In the genomic region with DNA sequence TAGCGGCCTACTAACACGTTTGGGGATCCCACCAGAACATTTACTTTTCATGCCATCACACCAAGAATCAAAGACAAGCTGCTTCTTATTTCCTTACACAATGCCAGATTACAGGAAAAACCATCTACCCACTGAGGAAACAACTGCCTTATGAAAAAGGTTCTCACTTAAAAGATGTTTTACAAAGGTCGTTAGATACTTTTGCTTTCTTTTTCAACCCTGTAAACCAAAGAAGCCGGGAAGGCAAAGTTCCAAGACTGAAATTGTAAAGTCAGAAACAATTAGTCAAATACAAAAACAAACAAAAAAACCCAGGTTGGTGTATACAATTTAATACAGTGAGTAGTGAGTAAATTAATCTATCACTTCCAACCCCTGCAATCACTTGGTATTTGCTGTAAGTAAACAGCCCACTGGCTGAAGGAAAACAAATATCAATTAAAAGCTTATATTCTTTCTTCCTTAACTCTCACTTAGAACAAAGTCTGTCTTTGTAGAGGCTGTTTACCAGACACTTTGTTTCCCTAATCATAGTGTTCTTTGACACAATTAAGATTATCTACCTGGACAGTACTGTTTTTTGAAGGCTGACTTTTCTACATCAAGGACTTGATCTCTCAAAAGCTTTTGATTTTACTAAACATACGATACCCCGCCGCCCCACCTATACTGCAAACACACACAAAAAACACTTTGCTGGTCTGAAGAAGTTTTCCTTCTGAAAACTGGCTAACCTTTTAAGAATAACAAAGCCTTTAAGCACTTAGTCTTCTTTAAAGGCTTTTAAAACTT, we compare ENCODE assay signal across 12 cellular contexts. TPM values are rescaled to one million over a fixed set of nuclear protein-coding genes. Genes with fewer than 3 reads are reported as not detected.
DNase-seq lines count a peak whose midpoint lies in the region; FAIRE-seq and TF ChIP-seq lines count a peak whose summit lies in the region.
"Had no signal": no experiment of that assay in that cellular context is flagged by ENCODE, and none has a peak within 500 bp of the region (broad histone marks: within the 10 kb centered on the region; RNA-seq: fewer than 3 reads in every experiment).

No MANE protein-coding gene starts in this region.

- no peak for TF ChIP-seq CTCF in mesothelial cell of epicardium (IDR thresholded peaks at IDR 0.05; ENCODE audit: unreplicated experiment)

- peaks cover 34% of the 10 kb centered on the region for H3K4me1 Mint-ChIP-seq in T-helper 1 cell treated with Interleukin-12 subunit alpha and Interleukin-12 subunit beta and Interleukin-4 antibody, amounts not matched to agents 30 μg/mL and 1 μg/mL, for 36 hours (ENCODE audit: low read depth)
- peaks cover 30% of the 10 kb centered on the region for H3K4me1 Mint-ChIP-seq in T-helper 2 cell treated with Interferon-gamma antibody and Interleukin-4, amounts not matched to agents 5 μg/mL and 100 μg/mL, for 36 hours (ENCODE audit: low read depth)
- no peaks in the 10 kb centered on the region for H3K4me1 Mint-ChIP-seq in mesothelial cell of epicardium

- peak overlapping the region; percentile 82 for H3K27ac Mint-ChIP-seq in T-helper 1 cell treated with Interleukin-12 subunit alpha and Interleukin-12 subunit beta and Interleukin-4 antibody, amounts not matched to agents 30 μg/mL and 1 μg/mL, for 36 hours
- peak overlapping the region; percentile 81 for H3K27ac Mint-ChIP-seq in T-helper 2 cell treated with Interferon-gamma antibody and Interleukin-4, amounts not matched to agents 5 μg/mL and 100 μg/mL, for 36 hours
- H3K27ac Mint-ChIP-seq in mesothelial cell of epicardium, result no peak overlapping the region

- peak overlapping the region; percentile 74 for H3K4me3 Mint-ChIP-seq in T-helper 1 cell treated with Interleukin-12 subunit alpha and Interleukin-12 subunit beta and Interleukin-4 antibody, amounts not matched to agents 30 μg/mL and 1 μg/mL, for 36 hours
- H3K4me3 Mint-ChIP-seq in T-helper 2 cell treated with Interferon-gamma antibody and Interleukin-4, amounts not matched to agents 5 μg/mL and 100 μg/mL, for 36 hours, result peak overlapping the region; percentile 74
- no peak overlapping the region for H3K4me3 Mint-ChIP-seq in mesothelial cell of epicardium

- peaks cover 2 to 6% of the 10 kb centered on the region in 2 donors for H3K36me3 ChIP-seq in small intestine (ENCODE audit: control insufficient read depth in 2 of 2, insufficient read depth in 2 of 2, low read length in 2 of 2)

- no peak overlapping the region for H3K4me3 ChIP-seq in small intestine (ENCODE audit: low read depth in 1 of 2, low read length in 2 of 2)

- H3K9me3 ChIP-seq in small intestine (ENCODE audit: control insufficient read depth, low read depth), result no peaks in the 10 kb centered on the region

- peaks cover 2 to 3% of the 10 kb centered on the region in 2 donors for H3K4me1 ChIP-seq in small intestine (ENCODE audit: control insufficient read depth in 2 of 2, insufficient read depth in 1 of 2, low read depth in 1 of 2, low read length in 1 of 2)

- H3K9me3 Mint-ChIP-seq in T-helper 1 cell treated with Interleukin-12 subunit alpha and Interleukin-12 subunit beta and Interleukin-4 antibody, amounts not matched to agents 30 μg/mL and 1 μg/mL, for 36 hours, result peaks cover 6% of the 10 kb centered on the region
- H3K9me3 Mint-ChIP-seq in T-helper 2 cell treated with Interferon-gamma antibody and Interleukin-4, amounts not matched to agents 5 μg/mL and 100 μg/mL, for 36 hours, result peaks cover 6% of the 10 kb centered on the region
- peaks cover 7% of the 10 kb centered on the region for H3K9me3 Mint-ChIP-seq in mesothelial cell of epicardium

- DNase-seq in T-helper 1 cell, result no peak
- no peak for DNase-seq in T-helper 2 cell treated with Interferon-gamma antibody and Interleukin-4, amounts not matched to agents 5 μg/mL and 100 μg/mL, for 36 hours (ENCODE audit: low spot score)
- peak; percentile 14 for DNase-seq in fibroblast of gingiva (ENCODE audit: low read depth)
- DNase-seq in small intestine, result peak; percentile 74
- DNase-seq in NCI-H1930 (lab: John Stamatoyannopoulos, UW), result no peak
- no peak for DNase-seq in hypothalamus (lab: John Stamatoyannopoulos, UW)
- no peak for DNase-seq in mesothelial cell of epicardium (ENCODE audit: low spot score in 2 of 2, unreplicated experiment in 2 of 2)
- DNase-seq: DMS79 treated with DMSO at 0.1 percent for 48 hours; effector CD4-positive, alpha-beta T cell; nucleus accumbens had no signal

- 18 to 45% (median 18%) methylated on average over 7 of the region's 7 CpGs for WGBS in small intestine, 3 donors

- peak; percentile 93 for FAIRE-seq in small intestine (lab: Jason Lieb, UNC)
- FAIRE-seq: H1 had no signal

- H3K27me3 ChIP-seq in small intestine (ENCODE audit: control insufficient read depth in 2 of 2, insufficient read depth in 2 of 2, low read length in 2 of 2), result no peaks in the 10 kb centered on the region

- H3K36me3 Mint-ChIP-seq in T-helper 1 cell treated with Interleukin-12 subunit alpha and Interleukin-12 subunit beta and Interleukin-4 antibody, amounts not matched to agents 30 μg/mL and 1 μg/mL, for 36 hours (ENCODE audit: low read depth), result peaks cover 35% of the 10 kb centered on the region
- H3K36me3 Mint-ChIP-seq in T-helper 2 cell treated with Interferon-gamma antibody and Interleukin-4, amounts not matched to agents 5 μg/mL and 100 μg/mL, for 36 hours (ENCODE audit: low read depth), result peaks cover 48% of the 10 kb centered on the region
- peaks cover 25% of the 10 kb centered on the region for H3K36me3 Mint-ChIP-seq in mesothelial cell of epicardium

- H3K27me3 Mint-ChIP-seq in T-helper 1 cell treated with Interleukin-12 subunit alpha and Interleukin-12 subunit beta and Interleukin-4 antibody, amounts not matched to agents 30 μg/mL and 1 μg/mL, for 36 hours (ENCODE audit: low read depth), result no peaks in the 10 kb centered on the region
- H3K27me3 Mint-ChIP-seq in T-helper 2 cell treated with Interferon-gamma antibody and Interleukin-4, amounts not matched to agents 5 μg/mL and 100 μg/mL, for 36 hours (ENCODE audit: low read depth), result no peaks in the 10 kb centered on the region
- no peaks in the 10 kb centered on the region for H3K27me3 Mint-ChIP-seq in mesothelial cell of epicardium (ENCODE audit: low read depth)

- peak overlapping the region; percentile 54 to 80 for H3K27ac ChIP-seq in small intestine (ENCODE audit: low read depth in 1 of 2, low read length in 1 of 2)

RNA-seq across cellular contexts. Expression of gene ERLIN1, which starts 18.1 kb away (rescaled TPM):
- 10 to 100 TPM in 1 of 3 donors, 1 to 10 TPM in 2; 6.5 to 28.0 (median 10.0) TPM for polyA plus RNA-seq in small intestine
- total RNA-seq in mesothelial cell of epicardium, result 29.0 to 32.5 TPM (median 29.5 TPM) in 3 replicates

Comparison
In these comparisons a context has a peak if more than half of its experiments do, and no peak if none do; other contexts are left out.
1. DNase-seq: peak in fibroblast of gingiva (single experiment) and small intestine (single experiment); none in T-helper 1 cell (0 of 5), T-helper 2 cell treated with Interferon-gamma antibody and Interleukin-4, amounts not matched to agents 5 μg/mL and 100 μg/mL, for 36 hours (single experiment), NCI-H1930 (0 of 2), hypothalamus (0 of 51) and mesothelial cell of epicardium (0 of 2).